In genomic region chr12:28446031-28446430, GRCh38 we compare ENCODE assay signal across 23 cellular contexts.
"Had no signal": no experiment of that assay in that cellular context is flagged by ENCODE, and none has a peak within 500 bp of the region (broad histone marks: within the 10 kb centered on the region; RNA-seq: fewer than 3 reads in every experiment).

No MANE protein-coding gene starts in this region.

- H3K27me3 Mint-ChIP-seq: activated B cell treated with CpG ODN at 0.5 μM for 24 hours; activated CD4-positive, alpha-beta memory T cell treated with anti-CD3 and anti-CD28 coated beads for 36 hours; activated CD8-positive, alpha-beta memory T cell treated with anti-CD3 and anti-CD28 coated beads, Interleukin-2, amount 10 ng/mL, durations not matched to agents 7 days and 5 days; memory B cell; naive thymus-derived CD4-positive, alpha-beta T cell; stimulated activated naive CD8-positive, alpha-beta T cell treated with anti-CD3 and anti-CD28 coated beads, Interleukin-15, amount 100 ng/mL, for 72 hours; type B pancreatic cell had no signal

- H3K36me3 ChIP-seq: cardiac muscle cell, neural progenitor cell, prostate gland had no signal

- H3K27me3 ChIP-seq: cardiac muscle cell, neural progenitor cell, testis had no signal

- H3K4me3 Mint-ChIP-seq: activated B cell treated with CpG ODN at 0.5 μM for 24 hours; activated CD4-positive, alpha-beta memory T cell treated with anti-CD3 and anti-CD28 coated beads for 36 hours; activated CD8-positive, alpha-beta memory T cell treated with anti-CD3 and anti-CD28 coated beads, Interleukin-2, amount 10 ng/mL, durations not matched to agents 7 days and 5 days; immature natural killer cell; memory B cell; naive thymus-derived CD4-positive, alpha-beta T cell; neural progenitor cell; stimulated activated naive CD8-positive, alpha-beta T cell treated with anti-CD3 and anti-CD28 coated beads, Interleukin-15, amount 100 ng/mL, for 72 hours; type B pancreatic cell had no signal

- H3K9me3 Mint-ChIP-seq: activated B cell treated with CpG ODN at 0.5 μM for 24 hours; activated CD4-positive, alpha-beta memory T cell treated with anti-CD3 and anti-CD28 coated beads for 36 hours; immature natural killer cell; memory B cell; neural progenitor cell; stimulated activated naive CD8-positive, alpha-beta T cell treated with anti-CD3 and anti-CD28 coated beads, Interleukin-15, amount 100 ng/mL, for 72 hours; type B pancreatic cell had no signal

- ATAC-seq: activated CD8-positive, alpha-beta memory T cell treated with anti-CD3 and anti-CD28 coated beads, Interleukin-2, amount 10 ng/mL, durations not matched to agents 7 days and 5 days; left ventricle myocardium superior; naive thymus-derived CD4-positive, alpha-beta T cell; right cardiac atrium; stimulated activated naive CD8-positive, alpha-beta T cell treated with anti-CD3 and anti-CD28 coated beads, Interleukin-15, amount 100 ng/mL, for 72 hours had no signal

- H3K27ac Mint-ChIP-seq: activated B cell treated with CpG ODN at 0.5 μM for 24 hours; activated CD4-positive, alpha-beta memory T cell treated with anti-CD3 and anti-CD28 coated beads for 36 hours; activated CD8-positive, alpha-beta memory T cell treated with anti-CD3 and anti-CD28 coated beads, Interleukin-2, amount 10 ng/mL, durations not matched to agents 7 days and 5 days; memory B cell; neural progenitor cell; stimulated activated naive CD8-positive, alpha-beta T cell treated with anti-CD3 and anti-CD28 coated beads, Interleukin-15, amount 100 ng/mL, for 72 hours; type B pancreatic cell had no signal

- DNase-seq: activated B cell treated with CpG ODN at 0.5 μM for 24 hours; activated CD4-positive, alpha-beta memory T cell treated with anti-CD3 and anti-CD28 coated beads for 36 hours; activated CD4-positive, alpha-beta T cell treated with anti-CD3 and anti-CD28 coated beads for 4 hours; activated CD8-positive, alpha-beta memory T cell treated with anti-CD3 and anti-CD28 coated beads, Interleukin-2, amount 10 ng/mL, durations not matched to agents 7 days and 5 days; activated naive CD4-positive, alpha-beta T cell; aorta; dermis blood vessel endothelial cell; effector memory CD4-positive, alpha-beta T cell; immature natural killer cell; kidney glomerular epithelial cell; left ventricle myocardium superior; naive thymus-derived CD4-positive, alpha-beta T cell; right cardiac atrium; small intestine; stimulated activated CD4-positive, alpha-beta T cell treated with anti-CD3 and anti-CD28 coated beads, Interleukin-15, amount 100 ng/mL, for 24 hours; stimulated activated CD4-positive, alpha-beta T cell treated with anti-CD3 and anti-CD28 coated beads, Interleukin-2, amount 100 ng/mL, for 48 hours; stimulated activated naive CD8-positive, alpha-beta T cell treated with anti-CD3 and anti-CD28 coated beads, Interleukin-15, amount 100 ng/mL, for 72 hours; testis had no signal

- H3K36me3 Mint-ChIP-seq: neural progenitor cell had no signal

- H3K4me1 Mint-ChIP-seq: activated B cell treated with CpG ODN at 0.5 μM for 24 hours; activated CD8-positive, alpha-beta memory T cell treated with anti-CD3 and anti-CD28 coated beads, Interleukin-2, amount 10 ng/mL, durations not matched to agents 7 days and 5 days; immature natural killer cell; memory B cell; stimulated activated naive CD8-positive, alpha-beta T cell treated with anti-CD3 and anti-CD28 coated beads, Interleukin-15, amount 100 ng/mL, for 72 hours had no signal

- H3K4me3 ChIP-seq: cardiac muscle cell, neural progenitor cell, prostate gland, testis had no signal

- H3K4me1 ChIP-seq: prostate gland, testis had no signal

- H3K27ac ChIP-seq: cardiac muscle cell, neural progenitor cell, prostate gland, testis had no signal

- H3K9me3 ChIP-seq: prostate gland, testis had no signal
